8 cellular contexts compared by ENCODE assay signal in genomic region chr15:85316244-85316934, GRCh38.
DNase-seq lines count a peak whose midpoint lies in the region; ATAC-seq and TF ChIP-seq lines count a peak whose summit lies in the region.
"Had no signal": no experiment of that assay in that cellular context is flagged by ENCODE, and none has a peak within 500 bp of the region (broad histone marks: within the 10 kb centered on the region; RNA-seq: fewer than 3 reads in every experiment).

No MANE protein-coding gene starts in this region.

- no peak for TF ChIP-seq CTCF in GM12865 (IDR thresholded peaks at IDR 0.05; ENCODE audit: insufficient read depth, low read depth, low read length, missing control alignments)
- no peak for TF ChIP-seq CTCF in retinal pigment epithelial cell (conservative IDR thresholded peaks at IDR 0.05; ENCODE audit: low read depth, low read length)

- DNase-seq in GM12865 (ENCODE audit: low read depth) (peak; percentile 50), RPMI7951 (ENCODE audit: low read depth) (peak; percentile 94), retinal pigment epithelial cell (ENCODE audit: low read depth) (peak; percentile 86), HuH-7 (ENCODE audit: low spot score) (no peak), Ammon's horn (ENCODE audit: low spot score) (no peak)
- peak; percentile 21 for DNase-seq in central memory CD4-positive, alpha-beta T cell

- H3K4me3 ChIP-seq in GM12865 (ENCODE audit: low read depth, low read length), result no peak overlapping the region
- H3K4me3 ChIP-seq in retinal pigment epithelial cell (ENCODE audit: low read length), result no peak overlapping the region
- H3K4me3 ChIP-seq: K562 had no signal

- ATAC-seq in HG02885 (IDR thresholded peaks at IDR 0.05; ENCODE audit: poor library complexity, unreplicated experiment), result no peak
- ATAC-seq: K562 had no signal

Comparison
In these comparisons a context has a peak if more than half of its experiments do, and no peak if none do; other contexts are left out.
1. DNase-seq: peak in GM12865 (single experiment), RPMI7951 (single experiment), central memory CD4-positive, alpha-beta T cell (single experiment) and retinal pigment epithelial cell (single experiment); none in HuH-7 (single experiment) and Ammon's horn (single experiment).